In the genomic region with DNA sequence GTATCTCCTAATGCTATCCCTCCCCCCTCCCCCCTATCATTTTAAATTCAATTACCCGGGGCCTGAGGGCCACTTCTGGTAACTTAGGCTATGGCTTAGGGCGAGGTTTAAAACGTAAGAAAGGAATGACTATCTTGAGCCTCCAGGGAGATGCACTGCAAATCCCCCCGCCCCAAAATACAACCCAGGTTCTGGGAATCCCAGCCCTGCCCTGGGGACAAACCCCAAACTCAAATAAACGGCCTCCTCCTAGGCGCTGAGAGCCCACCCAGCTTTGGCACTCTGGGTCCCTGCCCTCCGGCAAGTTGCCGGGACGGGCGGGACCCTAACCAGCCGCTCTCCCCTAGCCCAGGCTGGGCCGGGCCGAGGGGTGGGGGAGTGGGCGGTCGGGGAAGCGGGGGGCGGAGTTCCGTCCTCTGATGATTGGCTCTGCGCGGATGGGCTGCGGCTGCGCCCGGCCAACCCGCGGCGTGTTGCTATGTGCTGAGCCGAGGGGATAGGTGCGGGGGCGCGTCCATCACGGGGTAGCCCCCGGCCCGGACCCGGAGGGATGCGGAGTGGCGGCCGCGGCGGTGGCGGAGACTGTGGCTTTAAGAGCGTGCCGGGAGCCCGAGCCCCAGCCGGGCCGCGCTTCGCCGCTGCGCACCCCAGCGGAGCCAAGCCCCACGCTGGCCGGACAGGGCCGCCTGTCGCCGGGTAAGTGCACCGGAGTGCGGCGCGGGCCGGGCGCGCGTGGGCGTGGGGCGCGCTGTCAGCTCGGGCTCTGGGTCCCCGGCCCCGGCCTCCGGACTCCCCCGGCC, we compare ENCODE assay signal across 8 cellular contexts. TPM values are rescaled to one million over a fixed set of nuclear protein-coding genes. Genes with fewer than 3 reads are reported as not detected.
A peak's percentile ranks its signal among the peaks of the same experiment; 100 is the strongest.
DNase-seq lines count a peak whose midpoint lies in the region; ATAC-seq and TF ChIP-seq lines count a peak whose summit lies in the region.

TSS of gene YPEL2 (plus strand) at position 527 of the 800 bp plus-strand sequence. CDS start 21,755 bp downstream, outside the sequence.

- DNase-seq in DMS79 (lab: John Stamatoyannopoulos, UW) (peak; percentile 17), GOT3 (lab: John Stamatoyannopoulos, UW) (peak; percentile 55), RWPE1 (ENCODE audit: low spot score) (peak; percentile 95), fibroblast of mammary gland (ENCODE audit: low read depth) (peak; percentile 86)
- DNase-seq in activated T-helper 2 cell treated with anti-CD3 and anti-CD28 coated beads, Interferon-gamma antibody, Interleukin-2, Interleukin-4, amounts not matched to agents 10 μg/mL and 5 μg/mL and 100 μg/mL, durations not matched to agents 14 hours and 24 hours and 36 hours (ENCODE audit: low spot score) = peak; percentile 84
- DNase-seq in naive thymus-derived CD4-positive, alpha-beta T cell = peak; percentile 77 to 92 (median 89)
- DNase-seq in stimulated activated effector memory CD8-positive, alpha-beta T cell treated with anti-CD3 and anti-CD28 coated beads, Interleukin-12 subunit alpha, Interleukin-12 subunit beta, amount 100 ng/mL, for 72 hours (ENCODE audit: low spot score in 2 of 2) = peak; percentile 78 to 93

- no peaks in the 10 kb centered on the region for H3K27me3 ChIP-seq in Loucy (ENCODE audit: insufficient read depth, low read length, poor library complexity, severe bottlenecking)
- no peaks in the 10 kb centered on the region for H3K27me3 ChIP-seq in naive thymus-derived CD4-positive, alpha-beta T cell (ENCODE audit: control insufficient read depth in 2 of 2, insufficient read depth in 2 of 2, low read length in 2 of 2)

- peak within 1 kb of the TSS; percentile 78 for H3K4me3 ChIP-seq in Loucy (ENCODE audit: low read length, poor library complexity, severe bottlenecking)
- peak within 1 kb of the TSS; percentile 73 for H3K4me3 ChIP-seq in fibroblast of mammary gland (ENCODE audit: control insufficient read depth, low read depth, low read length)
- peak within 1 kb of the TSS; percentile 67 for H3K4me3 ChIP-seq in naive thymus-derived CD4-positive, alpha-beta T cell (ENCODE audit: low read length)

- H3K4me1 Mint-ChIP-seq in activated T-helper 2 cell treated with anti-CD3 and anti-CD28 coated beads, Interferon-gamma antibody, Interleukin-2, Interleukin-4, amounts not matched to agents 10 μg/mL and 5 μg/mL and 100 μg/mL, durations not matched to agents 14 hours and 24 hours and 36 hours (ENCODE audit: low read depth) = peaks cover 41% of the 10 kb centered on the region
- H3K4me1 Mint-ChIP-seq in naive thymus-derived CD4-positive, alpha-beta T cell = peaks cover 53 to 85% (median 79%) of the 10 kb centered on the region in 7 donors
- H3K4me1 Mint-ChIP-seq in stimulated activated effector memory CD8-positive, alpha-beta T cell treated with anti-CD3 and anti-CD28 coated beads, Interleukin-12 subunit alpha, Interleukin-12 subunit beta, amount 100 ng/mL, for 72 hours = peaks cover 66% of the 10 kb centered on the region

- TF ChIP-seq CTCF in Loucy (conservative IDR thresholded peaks at IDR 0.05; ENCODE audit: low read length) (no peak), RWPE1 (conservative IDR thresholded peaks at IDR 0.05; ENCODE audit: low read depth) (no peak), fibroblast of mammary gland (conservative IDR thresholded peaks at IDR 0.05; ENCODE audit: control insufficient read depth, insufficient read depth, low read depth, low read length) (no peak)

- CTCF ChIA-PET in RWPE1 (lab: Yijun Ruan, JAX) = interaction anchor here (0.9 kb wide), 1 partner anchor 111 kb away, joined by 3 read pairs; the partner anchor contains the start of gene GDPD1
- CTCF ChIA-PET in naive thymus-derived CD4-positive, alpha-beta T cell (lab: Charles Lee) = interaction anchor here (0.8 to 3.1 kb wide), 3 partner anchors 21 to 104 kb away, joined by 3 to 20 read pairs (median 8); no protein-coding TSS in a partner anchor

- no peaks in the 10 kb centered on the region for H3K9me3 ChIP-seq in Loucy (ENCODE audit: insufficient read depth, low read depth, low read length)
- no peaks in the 10 kb centered on the region for H3K9me3 ChIP-seq in naive thymus-derived CD4-positive, alpha-beta T cell (ENCODE audit: control insufficient read depth in 2 of 3, low read length in 3 of 3)

- peaks cover 10% of the 10 kb centered on the region; the same call in 1 of the 2 replicates for H3K79me2 ChIP-seq in Loucy (ENCODE audit: insufficient read depth, low read length)

- peak within 1 kb of the TSS; percentile 67 for H3K27ac ChIP-seq in RWPE1
- H3K27ac ChIP-seq in naive thymus-derived CD4-positive, alpha-beta T cell (ENCODE audit: low read depth, low read length) = peak within 1 kb of the TSS; percentile 77

- H3K4me2 ChIP-seq in Loucy (ENCODE audit: low read depth, low read length, poor library complexity, severe bottlenecking) = peak within 1 kb of the TSS; percentile 98

- no peaks in the 10 kb centered on the region for H3K36me3 Mint-ChIP-seq in activated T-helper 2 cell treated with anti-CD3 and anti-CD28 coated beads, Interferon-gamma antibody, Interleukin-2, Interleukin-4, amounts not matched to agents 10 μg/mL and 5 μg/mL and 100 μg/mL, durations not matched to agents 14 hours and 24 hours and 36 hours (ENCODE audit: low read depth)
- no peaks in the 10 kb centered on the region for H3K36me3 Mint-ChIP-seq in naive thymus-derived CD4-positive, alpha-beta T cell
- H3K36me3 Mint-ChIP-seq in stimulated activated effector memory CD8-positive, alpha-beta T cell treated with anti-CD3 and anti-CD28 coated beads, Interleukin-12 subunit alpha, Interleukin-12 subunit beta, amount 100 ng/mL, for 72 hours = no peaks in the 10 kb centered on the region

- POLR2A ChIA-PET in RWPE1 (lab: Yijun Ruan, JAX; ENCODE audit: low non-redundant PET) = no interaction called here
- POLR2A ChIA-PET in naive thymus-derived CD4-positive, alpha-beta T cell (lab: Charles Lee) = interaction anchor here (0.6 to 5.4 kb wide), 10 partner anchors 13 to 110 kb away, joined by 3 to 96 read pairs (median 7); no protein-coding TSS in a partner anchor

- peaks cover 3% of the 10 kb centered on the region; the same call in 1 of the 2 replicates for H3F3A ChIP-seq in Loucy (ENCODE audit: low read depth)

- peak; percentile 96 for ATAC-seq in naive thymus-derived CD4-positive, alpha-beta T cell
- peak; percentile 93 for ATAC-seq in stimulated activated effector memory CD8-positive, alpha-beta T cell treated with anti-CD3 and anti-CD28 coated beads, Interleukin-12 subunit alpha, Interleukin-12 subunit beta, amount 100 ng/mL, for 72 hours

- peak within 1 kb of the TSS; percentile 65 for H3K9ac ChIP-seq in Loucy (ENCODE audit: low read depth, low read length, poor library complexity, severe bottlenecking)

- intact Hi-C loops in activated T-helper 2 cell treated with anti-CD3 and anti-CD28 coated beads, Interferon-gamma antibody, Interleukin-2, Interleukin-4, amounts not matched to agents 10 μg/mL and 5 μg/mL and 100 μg/mL, durations not matched to agents 14 hours and 24 hours and 36 hours (cut with micrococcal nuclease) = no loop called here
- intact Hi-C loops in naive thymus-derived CD4-positive, alpha-beta T cell (cut with micrococcal nuclease) = loop anchor here (1.0 to 5.0 kb wide), 6 partner anchors 31 to 813 kb away; partner anchors contain the start of genes CLTC (in 2 of the 2), PRR11 (in 1 of the 2) and SKA2 (in 1 of the 2)

- H3K9me2 ChIP-seq in Loucy (replicated peaks; ENCODE audit: low read depth, low read length) = no peaks in the 10 kb centered on the region

- no peaks in the 10 kb centered on the region for H3K9me3 Mint-ChIP-seq in activated T-helper 2 cell treated with anti-CD3 and anti-CD28 coated beads, Interferon-gamma antibody, Interleukin-2, Interleukin-4, amounts not matched to agents 10 μg/mL and 5 μg/mL and 100 μg/mL, durations not matched to agents 14 hours and 24 hours and 36 hours
- peaks cover 0 to 2% (median 0%) of the 10 kb centered on the region in 11 donors for H3K9me3 Mint-ChIP-seq in naive thymus-derived CD4-positive, alpha-beta T cell
- no peaks in the 10 kb centered on the region for H3K9me3 Mint-ChIP-seq in stimulated activated effector memory CD8-positive, alpha-beta T cell treated with anti-CD3 and anti-CD28 coated beads, Interleukin-12 subunit alpha, Interleukin-12 subunit beta, amount 100 ng/mL, for 72 hours

- H3K36me3 ChIP-seq in Loucy (ENCODE audit: insufficient read depth, low read length) = no peaks in the 10 kb centered on the region
- peaks cover 0 to 8% (median 0%) of the 10 kb centered on the region in 3 experiments for H3K36me3 ChIP-seq in naive thymus-derived CD4-positive, alpha-beta T cell (ENCODE audit: control insufficient read depth in 2 of 3, insufficient read depth in 3 of 3, low read length in 3 of 3)

- H3K4me3 Mint-ChIP-seq in activated T-helper 2 cell treated with anti-CD3 and anti-CD28 coated beads, Interferon-gamma antibody, Interleukin-2, Interleukin-4, amounts not matched to agents 10 μg/mL and 5 μg/mL and 100 μg/mL, durations not matched to agents 14 hours and 24 hours and 36 hours (ENCODE audit: low read depth) = peak within 1 kb of the TSS; percentile 84
- peak within 1 kb of the TSS; percentile 89 to 96 (median 94) for H3K4me3 Mint-ChIP-seq in naive thymus-derived CD4-positive, alpha-beta T cell
- peak within 1 kb of the TSS; percentile 83 for H3K4me3 Mint-ChIP-seq in stimulated activated effector memory CD8-positive, alpha-beta T cell treated with anti-CD3 and anti-CD28 coated beads, Interleukin-12 subunit alpha, Interleukin-12 subunit beta, amount 100 ng/mL, for 72 hours

- H3K4me1 ChIP-seq in Loucy (ENCODE audit: insufficient read depth, low read length, poor library complexity, severe bottlenecking) = peaks cover 24% of the 10 kb centered on the region
- H3K4me1 ChIP-seq in naive thymus-derived CD4-positive, alpha-beta T cell (ENCODE audit: control insufficient read depth in 2 of 2, insufficient read depth in 2 of 2, low read length in 2 of 2) = peaks cover 30 to 55% of the 10 kb centered on the region in 2 donors

- peak within 1 kb of the TSS; percentile 78 for H2AFZ ChIP-seq in Loucy (ENCODE audit: low read length)

- peaks cover 7% of the 10 kb centered on the region for H4K20me1 ChIP-seq in Loucy (ENCODE audit: insufficient read depth, low read length, poor library complexity, severe bottlenecking)

- H3K27me3 Mint-ChIP-seq in activated T-helper 2 cell treated with anti-CD3 and anti-CD28 coated beads, Interferon-gamma antibody, Interleukin-2, Interleukin-4, amounts not matched to agents 10 μg/mL and 5 μg/mL and 100 μg/mL, durations not matched to agents 14 hours and 24 hours and 36 hours (ENCODE audit: low read depth) = peaks cover 14% of the 10 kb centered on the region
- peaks cover 0 to 11% (median 0%) of the 10 kb centered on the region in 5 donors for H3K27me3 Mint-ChIP-seq in naive thymus-derived CD4-positive, alpha-beta T cell

- H3K27ac Mint-ChIP-seq in activated T-helper 2 cell treated with anti-CD3 and anti-CD28 coated beads, Interferon-gamma antibody, Interleukin-2, Interleukin-4, amounts not matched to agents 10 μg/mL and 5 μg/mL and 100 μg/mL, durations not matched to agents 14 hours and 24 hours and 36 hours = peak within 1 kb of the TSS; percentile 68
- peak within 1 kb of the TSS; percentile 77 to 98 (median 94) for H3K27ac Mint-ChIP-seq in naive thymus-derived CD4-positive, alpha-beta T cell
- peak within 1 kb of the TSS; percentile 83 for H3K27ac Mint-ChIP-seq in stimulated activated effector memory CD8-positive, alpha-beta T cell treated with anti-CD3 and anti-CD28 coated beads, Interleukin-12 subunit alpha, Interleukin-12 subunit beta, amount 100 ng/mL, for 72 hours

RNA-seq across cellular contexts. Expression of gene YPEL2, which starts in this region (rescaled TPM):
- total RNA-seq in activated T-helper 2 cell treated with anti-CD3 and anti-CD28 coated beads, Interferon-gamma antibody, Interleukin-2, Interleukin-4, amounts not matched to agents 10 μg/mL and 5 μg/mL and 100 μg/mL, durations not matched to agents 14 hours and 24 hours and 36 hours = 5.0 and 5.3 TPM in 2 replicates
- total RNA-seq in naive thymus-derived CD4-positive, alpha-beta T cell = 10 to 100 TPM; 10.6 to 52.0 (median 46.8) TPM
- 10 to 100 TPM; 17.7 to 25.1 TPM for polyA plus RNA-seq in naive thymus-derived CD4-positive, alpha-beta T cell

Comparison
In these comparisons a context has a peak if more than half of its experiments do, and no peak if none do; other contexts are left out.
1. Peak in every context shown above with its lines: DNase-seq, ATAC-seq, H3K4me3 ChIP-seq and H3K27ac ChIP-seq.
2. DNase-seq: peak in every context shown above with its lines; median percentile 95 in RWPE1; 89 in naive thymus-derived CD4-positive, alpha-beta T cell; 86 in fibroblast of mammary gland; 86 in stimulated activated effector memory CD8-positive, alpha-beta T cell treated with anti-CD3 and anti-CD28 coated beads, Interleukin-12 subunit alpha, Interleukin-12 subunit beta, amount 100 ng/mL, for 72 hours; 84 in activated T-helper 2 cell treated with anti-CD3 and anti-CD28 coated beads, Interferon-gamma antibody, Interleukin-2, Interleukin-4, amounts not matched to agents 10 μg/mL and 5 μg/mL and 100 μg/mL, durations not matched to agents 14 hours and 24 hours and 36 hours; 55 in GOT3; 17 in DMS79.